In genomic region chr12:131188131-131189050, GRCh38 we compare ENCODE assay signal across 22 cellular contexts.
"Had no signal": no experiment of that assay in that cellular context is flagged by ENCODE, and none has a peak within 500 bp of the region (broad histone marks: within the 10 kb centered on the region; RNA-seq: fewer than 3 reads in every experiment).

No MANE protein-coding gene starts in this region.

- H3K4me1 ChIP-seq: Peyer's patch had no signal

- H3K4me3 Mint-ChIP-seq: activated CD8-positive, alpha-beta T cell treated with anti-CD3 and anti-CD28 coated beads for 36 hours; activated naive CD4-positive, alpha-beta T cell treated with anti-CD3 and anti-CD28 coated beads for 36 hours; activated naive CD8-positive, alpha-beta T cell; activated T-cell treated with anti-CD3 and anti-CD28 coated beads, Interleukin-2, amount 50 U/mL, for 24 hours; activated T-helper 1 cell treated with anti-CD3 and anti-CD28 coated beads, Interleukin-12 subunit alpha, Interleukin-12 subunit beta, Interleukin-2, Interleukin-4 antibody, amounts not matched to agents 30 ng/mL and 10 ng/mL and 1 ng/mL, durations not matched to agents 14 hours and 24 hours and 36 hours; T-helper 1 cell treated with Interleukin-12 subunit alpha and Interleukin-12 subunit beta and Interleukin-4 antibody, amounts not matched to agents 30 μg/mL and 1 μg/mL, for 36 hours; WTC11 had no signal

- H3K27ac Mint-ChIP-seq: activated CD8-positive, alpha-beta T cell treated with anti-CD3 and anti-CD28 coated beads for 36 hours; activated naive CD4-positive, alpha-beta T cell treated with anti-CD3 and anti-CD28 coated beads for 36 hours; activated naive CD8-positive, alpha-beta T cell; activated T-cell treated with anti-CD3 and anti-CD28 coated beads, Interleukin-2, amount 50 U/mL, for 24 hours; activated T-helper 1 cell treated with anti-CD3 and anti-CD28 coated beads, Interleukin-12 subunit alpha, Interleukin-12 subunit beta, Interleukin-2, Interleukin-4 antibody, amounts not matched to agents 30 ng/mL and 10 ng/mL and 1 ng/mL, durations not matched to agents 14 hours and 24 hours and 36 hours; T-helper 1 cell treated with Interleukin-12 subunit alpha and Interleukin-12 subunit beta and Interleukin-4 antibody, amounts not matched to agents 30 μg/mL and 1 μg/mL, for 36 hours; WTC11 had no signal

- H3K27ac ChIP-seq: brain microvascular endothelial cell, cardiac muscle cell, Peyer's patch, RWPE1 had no signal

- H3K27me3 ChIP-seq: brain microvascular endothelial cell, Peyer's patch had no signal

- ATAC-seq: activated CD8-positive, alpha-beta T cell treated with anti-CD3 and anti-CD28 coated beads for 36 hours; WTC11 had no signal

- H3K36me3 ChIP-seq: brain microvascular endothelial cell, cardiac muscle cell, Peyer's patch had no signal

- H3K27me3 Mint-ChIP-seq: activated naive CD8-positive, alpha-beta T cell had no signal

- DNase-seq: activated CD4-positive, alpha-beta T cell treated with anti-CD3 and anti-CD28 coated beads for 48 hours; activated CD4-positive, CD25-positive, alpha-beta regulatory T cell treated with anti-CD3 and anti-CD28 coated beads, Interleukin-2, amount 50 U/mL, for 72 hours; activated CD8-positive, alpha-beta T cell treated with anti-CD3 and anti-CD28 coated beads for 36 hours; activated gamma-delta T cell; activated naive CD4-positive, alpha-beta T cell treated with anti-CD3 and anti-CD28 coated beads for 36 hours; activated T-cell treated with anti-CD3 and anti-CD28 coated beads, Interleukin-2, amount 50 U/mL, for 24 hours; brain microvascular endothelial cell; MM.1S; NCI-H1105; NCI-H1436; NCI-H1694 treated with DMSO at 0.1 percent for 48 hours; NCI-H2029 treated with DMSO at 0.1 percent for 48 hours; NCI-H446; NCI-H524; Peyer's patch; SHP77 had no signal

- H3K4me3 ChIP-seq: cardiac muscle cell, Peyer's patch had no signal

- H3K36me3 Mint-ChIP-seq: activated naive CD8-positive, alpha-beta T cell had no signal

- H3K4me1 Mint-ChIP-seq: WTC11 had no signal
